16 cellular contexts compared by ENCODE assay signal in the genomic region with DNA sequence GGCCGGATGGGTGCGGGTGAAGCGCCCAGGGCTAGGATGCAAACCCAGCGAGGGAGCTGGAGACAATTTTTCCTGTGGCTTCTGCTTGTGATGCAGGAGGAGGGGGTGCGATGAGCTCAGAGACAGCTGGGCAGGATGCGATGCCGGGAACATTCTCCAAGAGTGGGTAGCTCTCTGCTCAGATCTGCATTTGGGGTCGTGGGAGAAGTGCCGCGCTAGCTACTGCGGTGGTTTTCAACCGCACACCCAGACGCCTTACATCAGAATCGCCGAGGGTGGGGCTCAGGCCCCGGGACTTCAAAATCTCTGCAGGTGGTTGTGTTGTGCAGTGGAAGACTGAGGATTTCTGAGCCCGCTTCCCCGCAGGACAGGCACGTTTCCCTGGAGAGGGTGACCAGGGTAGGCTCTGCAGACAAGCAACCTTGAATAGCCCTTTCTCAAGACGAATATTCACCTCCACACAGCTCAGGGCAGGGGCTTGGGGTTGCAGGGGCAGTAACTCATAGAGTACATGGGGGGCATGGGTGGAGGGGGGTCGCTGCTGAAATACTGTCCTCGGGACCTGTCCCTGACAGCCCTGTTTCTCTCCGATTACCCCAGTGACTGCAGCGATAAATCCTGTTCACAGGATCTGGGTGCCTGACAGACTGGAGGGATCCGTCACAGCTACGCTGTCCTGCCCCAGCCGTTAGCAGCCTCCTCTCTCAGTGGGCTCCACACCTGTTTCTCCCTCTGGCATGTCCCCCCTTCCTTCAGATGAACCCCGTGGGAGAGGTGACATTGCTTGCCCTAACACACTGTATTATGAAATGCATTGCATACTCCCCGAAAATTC.
DNase-seq lines count a peak whose midpoint lies in the region; ATAC-seq and TF ChIP-seq lines count a peak whose summit lies in the region.
"Had no signal": no experiment of that assay in that cellular context is flagged by ENCODE, and none has a peak within 500 bp of the region (broad histone marks: within the 10 kb centered on the region; RNA-seq: fewer than 3 reads in every experiment).

No MANE protein-coding gene starts in this region.

- H3K9me3 ChIP-seq in HUES6 (ENCODE audit: control insufficient read depth, insufficient read depth, low read depth, low read length) (no peaks in the 10 kb centered on the region), SJCRH30 (replicated peaks) (no peaks in the 10 kb centered on the region)
- H3K9me3 ChIP-seq: BLaER1, MG63 had no signal

- H3K27ac ChIP-seq in HUES6 (ENCODE audit: low read depth, low read length): no peak overlapping the region
- no peak overlapping the region for H3K27ac ChIP-seq in SJCRH30
- no peak overlapping the region for H3K27ac ChIP-seq in foreskin keratinocyte
- H3K27ac ChIP-seq: BLaER1, KMS-11 had no signal

- H3K4me3 ChIP-seq in HUES6 (ENCODE audit: low read depth, low read length) (peak overlapping the region; percentile 25; the same call in 1 of the 2 replicates), SJCRH30 (no peak overlapping the region)
- H3K4me3 ChIP-seq: BLaER1, MG63 had no signal

- no peak overlapping the region for H3K9ac ChIP-seq in HUES6 (ENCODE audit: low read length)
- H3K9ac ChIP-seq: BLaER1, KMS-11 had no signal

- CTCF ChIA-PET in MCF 10A (lab: Yijun Ruan, JAX): interaction anchor here (0.6 kb wide), 1 partner anchor 16 kb away, joined by 5 read pairs; no protein-coding TSS in a partner anchor

- peak; percentile 12 for ATAC-seq in foreskin keratinocyte
- ATAC-seq in Right ventricle myocardium inferior: no peak
- ATAC-seq: HCT116 had no signal

- H3K27me3 ChIP-seq in HUES6 (ENCODE audit: control insufficient read depth, insufficient read depth, low read length) (no peaks in the 10 kb centered on the region), SJCRH30 (no peaks in the 10 kb centered on the region), foreskin keratinocyte (peaks cover 19% of the 10 kb centered on the region)
- H3K27me3 ChIP-seq: BLaER1, MG63 had no signal

- no peaks in the 10 kb centered on the region for H3K27me3 Mint-ChIP-seq in MCF 10A (ENCODE audit: insufficient read depth, unreplicated experiment)

- TF ChIP-seq CTCF in foreskin keratinocyte (conservative IDR thresholded peaks at IDR 0.05): no peak
- TF ChIP-seq CTCF in MCF 10A (IDR thresholded peaks at IDR 0.05; ENCODE audit: unreplicated experiment): no peak

- no peaks in the 10 kb centered on the region for H3K36me3 Mint-ChIP-seq in MCF 10A (ENCODE audit: insufficient read depth, unreplicated experiment)

- H3K4me1 Mint-ChIP-seq in MCF 10A (ENCODE audit: insufficient read depth, unreplicated experiment): no peaks in the 10 kb centered on the region

- H3K4me1 ChIP-seq in HUES6 (ENCODE audit: control insufficient read depth, insufficient read depth, low read length): peaks cover 40% of the 10 kb centered on the region
- no peaks in the 10 kb centered on the region for H3K4me1 ChIP-seq in SJCRH30
- H3K4me1 ChIP-seq in foreskin keratinocyte: no peaks in the 10 kb centered on the region

- no peaks in the 10 kb centered on the region for H3K36me3 ChIP-seq in HUES6 (ENCODE audit: control insufficient read depth, insufficient read depth, low read length)
- H3K36me3 ChIP-seq in SJCRH30: no peaks in the 10 kb centered on the region
- H3K36me3 ChIP-seq: BLaER1, MG63 had no signal

- DNase-seq in SJCRH30: peak; percentile 14 to 15
- DNase-seq in foreskin keratinocyte: no peak
- peak in 8 of 10 donors; percentile 33 to 93 (median 64) for DNase-seq in posterior cingulate gyrus
- DNase-seq in mucosa of gallbladder (ENCODE audit: low spot score): no peak
- no peak for DNase-seq in MCF 10A (ENCODE audit: unreplicated experiment)
- no peak for DNase-seq in Right ventricle myocardium inferior (ENCODE audit: missing footprints)
- no peak for DNase-seq in activated CD4-positive, alpha-beta T cell treated with anti-CD3 and anti-CD28 coated beads, Interleukin-2, amount 50 U/mL, for 1 hour
- DNase-seq: CD8-positive, alpha-beta memory T cell; MG63; NCI-H1092 treated with DMSO at 0.1 percent for 48 hours; NCI-H1930; NCI-H2171 treated with DMSO at 0.1 percent for 48 hours had no signal

- H3K27ac Mint-ChIP-seq in MCF 10A (ENCODE audit: low read depth, unreplicated experiment): no peak overlapping the region

- peaks cover 9% of the 10 kb centered on the region for H3K9me3 Mint-ChIP-seq in MCF 10A (ENCODE audit: unreplicated experiment)

- H3K4me3 Mint-ChIP-seq in MCF 10A (ENCODE audit: unreplicated experiment): no peak overlapping the region
- H3K4me3 Mint-ChIP-seq: CD8-positive, alpha-beta memory T cell had no signal

- POLR2A ChIA-PET in MCF 10A (lab: Yijun Ruan, JAX): no interaction called here

- BruUV-seq in MCF 10A (replicated peaks; lab: Mats Ljungman, UMichigan): no TSS peak

- intact Hi-C loops in posterior cingulate gyrus (cut with DNase I): no loop called here
- intact Hi-C loops in MCF 10A (cut with micrococcal nuclease): no loop called here
- intact Hi-C loops in Right ventricle myocardium inferior (cut with DNase I): no loop called here

Comparison
In these comparisons a context has a peak if more than half of its experiments do, and no peak if none do; other contexts are left out.
1. DNase-seq: peak in SJCRH30 (2 of 2) and posterior cingulate gyrus (8 of 10); none in foreskin keratinocyte (0 of 2), mucosa of gallbladder (single experiment), MCF 10A (single experiment), Right ventricle myocardium inferior (single experiment) and activated CD4-positive, alpha-beta T cell treated with anti-CD3 and anti-CD28 coated beads, Interleukin-2, amount 50 U/mL, for 1 hour (single experiment).